ENCODE assay signal across 20 cellular contexts in genomic region chr3:125359700-125360099, GRCh38. TPM values are rescaled to one million over a fixed set of nuclear protein-coding genes. Genes with fewer than 3 reads are reported as not detected.
DNase-seq lines count a peak whose midpoint lies in the region; ATAC-seq and TF ChIP-seq lines count a peak whose summit lies in the region.
"Had no signal": no experiment of that assay in that cellular context is flagged by ENCODE, and none has a peak within 500 bp of the region (broad histone marks: within the 10 kb centered on the region; RNA-seq: fewer than 3 reads in every experiment).

No MANE protein-coding gene starts in this region.

- H3K36me3 Mint-ChIP-seq in naive B cell (no peaks in the 10 kb centered on the region), MCF 10A (ENCODE audit: insufficient read depth, unreplicated experiment) (no peaks in the 10 kb centered on the region), HFFc6 (ENCODE audit: low read depth) (peaks cover 7% of the 10 kb centered on the region)

- CTCF ChIA-PET in MCF 10A (lab: Yijun Ruan, JAX) = interaction anchor here (0.6 to 0.8 kb wide), 2 partner anchors 22 to 1338 kb away, joined by 4 read pairs; no protein-coding TSS in a partner anchor

- no TSS peak for BruUV-seq in MCF 10A (replicated peaks; lab: Mats Ljungman, UMichigan)

- no peaks in the 10 kb centered on the region for H3K9me3 Mint-ChIP-seq in naive B cell
- no peaks in the 10 kb centered on the region for H3K9me3 Mint-ChIP-seq in MCF 10A (ENCODE audit: unreplicated experiment)
- H3K9me3 Mint-ChIP-seq in HFFc6 = no peaks in the 10 kb centered on the region

- POLR2A ChIA-PET in MCF 10A (lab: Yijun Ruan, JAX) = interaction anchor here (0.6 to 1.2 kb wide), 2 partner anchors 39 to 237 kb away, joined by 3 to 5 read pairs; no protein-coding TSS in a partner anchor

- H3K27ac Mint-ChIP-seq in naive B cell (peak overlapping the region in 4 of 6 donors; percentile 37 to 82 (median 66)), MCF 10A (ENCODE audit: low read depth, unreplicated experiment) (no peak overlapping the region), HFFc6 (no peak overlapping the region)

- DNase-seq in NCI-H1417 (lab: John Stamatoyannopoulos, UW) = peak in 2 of 3 experiments; percentile 2 to 3
- no peak for DNase-seq in NCI-H1417 treated with DMSO at 0.1 percent for 48 hours (lab: John Stamatoyannopoulos, UW)
- DNase-seq in COR-L47 (lab: John Stamatoyannopoulos, UW) = peak; percentile 5
- peak; percentile 26 for DNase-seq in NCI-H69 (lab: John Stamatoyannopoulos, UW)
- DNase-seq in naive B cell = no peak
- DNase-seq in MCF 10A (ENCODE audit: unreplicated experiment) = no peak
- DNase-seq in activated CD4-positive, alpha-beta T cell treated with anti-CD3 and anti-CD28 coated beads, Interleukin-2, amount 50 U/mL, for 48 hours = no peak
- no peak for DNase-seq in HFFc6
- DNase-seq: brain microvascular endothelial cell, foreskin melanocyte, GDM1, GM23248, midbrain, NCI-H146, NCI-H524 treated with DMSO at 0.1 percent for 48 hours, PC-9, right lobe of liver, stomach had no signal

- peak overlapping the region in 4 of 8 donors; percentile 18 to 87 (median 36) for H3K4me3 Mint-ChIP-seq in naive B cell
- H3K4me3 Mint-ChIP-seq in MCF 10A (ENCODE audit: unreplicated experiment) = no peak overlapping the region
- H3K4me3 Mint-ChIP-seq in HFFc6 = no peak overlapping the region

- H3K27me3 Mint-ChIP-seq in naive B cell (no peaks in the 10 kb centered on the region), MCF 10A (ENCODE audit: insufficient read depth, unreplicated experiment) (no peaks in the 10 kb centered on the region), HFFc6 (ENCODE audit: insufficient read depth) (no peaks in the 10 kb centered on the region)

- H3K4me1 Mint-ChIP-seq in naive B cell (peaks cover 58 to 88% (median 75%) of the 10 kb centered on the region in 3 donors), MCF 10A (ENCODE audit: insufficient read depth, unreplicated experiment) (peaks cover 24% of the 10 kb centered on the region), HFFc6 (ENCODE audit: low read depth) (peaks cover 54% of the 10 kb centered on the region)

- peak; percentile 7 to 13 for ATAC-seq in naive B cell (ENCODE audit: low read depth in 2 of 2)
- ATAC-seq: activated naive CD4-positive, alpha-beta T cell treated with anti-CD3 and anti-CD28 coated beads, Interleukin-2, amount 50 U/mL, for 72 hours; K562 had no signal

- intact Hi-C loops in MCF 10A (cut with micrococcal nuclease) = no loop called here

- no peak for TF ChIP-seq CTCF in MCF 10A (IDR thresholded peaks at IDR 0.05; ENCODE audit: unreplicated experiment)
- TF ChIP-seq CTCF in HFFc6 (IDR thresholded peaks at IDR 0.05) = no peak

RNA-seq across cellular contexts. Expression of gene ZNF148, which starts 15.4 kb away (rescaled TPM):
- 100 to 1,000 TPM in 2 of 6 donors, 10 to 100 TPM in 4; 81.2 to 102 (median 96.2) TPM for polyA plus RNA-seq in naive B cell (ENCODE audit: low read depth in 6 of 6)
- total RNA-seq in MCF 10A (2022) = 35.2 and 37.2 TPM in 2 replicates
- total RNA-seq in HFFc6 (2021; fragmentation: NEBNext Ultra II Directional; extraction: Animal tissue kit (Norgen Biotek cat#: 25700)) = 10 to 100 TPM; 41.4 to 51.4 (median 47.5) TPM

Comparison
In these comparisons a context has a peak if more than half of its experiments do, and no peak if none do; other contexts are left out.
1. DNase-seq: peak in NCI-H1417 (2 of 3), COR-L47 (single experiment) and NCI-H69 (single experiment); none in NCI-H1417 treated with DMSO at 0.1 percent for 48 hours (single experiment), naive B cell (single experiment), MCF 10A (single experiment), activated CD4-positive, alpha-beta T cell treated with anti-CD3 and anti-CD28 coated beads, Interleukin-2, amount 50 U/mL, for 48 hours (0 of 2) and HFFc6 (single experiment).
2. H3K27ac Mint-ChIP-seq: peak in naive B cell (4 of 6); none in MCF 10A (single experiment) and HFFc6 (single experiment).